Comparison of ENCODE assay signal across 5 cellular contexts in the genomic region with DNA sequence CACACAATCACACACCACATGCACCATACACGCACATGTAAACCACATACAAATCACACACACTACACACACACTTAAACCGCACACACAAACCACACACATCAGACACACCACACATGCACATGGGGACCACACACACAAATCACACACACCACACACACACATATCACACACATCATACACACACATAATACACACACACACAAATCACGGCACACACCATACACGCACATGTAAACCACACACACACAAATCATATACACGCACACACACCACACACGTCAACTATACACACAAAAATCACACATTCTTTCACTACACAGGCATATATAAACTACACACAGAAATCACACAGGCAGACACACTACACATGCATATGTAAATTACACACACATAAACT.
DNase-seq lines count a peak whose midpoint lies in the region; ATAC-seq, FAIRE-seq and TF ChIP-seq lines count a peak whose summit lies in the region.
"Not testable (repeated sequence)": the region's sequence is repeated elsewhere in the genome, so short reads cannot be mapped to it uniquely, and the experiment has no call there.

No MANE protein-coding gene starts in this region.

- not testable (repeated sequence) for H3K27ac ChIP-seq in neural progenitor cell

- not testable (repeated sequence) for H3K4me3 Mint-ChIP-seq in Calu3 (ENCODE audit: low read depth, unreplicated experiment); activated naive CD8-positive, alpha-beta T cell treated with anti-CD3 and anti-CD28 coated beads, Interleukin-2, amount 10 ng/mL, durations not matched to agents 7 days and 5 days
- H3K4me3 Mint-ChIP-seq in neural progenitor cell, result peak overlapping the region; percentile 20

- H3K4me1 ChIP-seq in neural progenitor cell, result not testable (repeated sequence)

- FAIRE-seq in frontal cortex (lab: Jason Lieb, UNC), result peak; percentile 10

- CTCF ChIA-PET in Calu3 (lab: Charles Lee), result not testable (repeated sequence)

- not testable (repeated sequence) for H3K36me3 Mint-ChIP-seq in Calu3 (ENCODE audit: insufficient read depth, unreplicated experiment); activated naive CD8-positive, alpha-beta T cell treated with anti-CD3 and anti-CD28 coated beads, Interleukin-2, amount 10 ng/mL, durations not matched to agents 7 days and 5 days; neural progenitor cell

- H3K27ac Mint-ChIP-seq in Calu3 (ENCODE audit: unreplicated experiment) (peak overlapping the region; percentile 5), neural progenitor cell (peak overlapping the region; percentile 18)
- H3K27ac Mint-ChIP-seq in activated naive CD8-positive, alpha-beta T cell treated with anti-CD3 and anti-CD28 coated beads, Interleukin-2, amount 10 ng/mL, durations not matched to agents 7 days and 5 days, result peak overlapping the region; percentile 17

- intact Hi-C loops in Calu3 (cut with micrococcal nuclease; ENCODE audit: unreplicated experiment), result not testable (repeated sequence)

- BruUV-seq in Calu3 (replicated peaks; lab: Mats Ljungman, UMichigan), result not testable (repeated sequence)

- H3K27me3 Mint-ChIP-seq in Calu3 (ENCODE audit: unreplicated experiment); activated naive CD8-positive, alpha-beta T cell treated with anti-CD3 and anti-CD28 coated beads, Interleukin-2, amount 10 ng/mL, durations not matched to agents 7 days and 5 days; neural progenitor cell (ENCODE audit: insufficient read depth, low read depth): not testable (repeated sequence)

- H3K27me3 ChIP-seq in neural progenitor cell, result not testable (repeated sequence)

- POLR2A ChIA-PET in activated naive CD8-positive, alpha-beta T cell treated with anti-CD3 and anti-CD28 coated beads, Interleukin-2, amount 10 ng/mL, durations not matched to agents 7 days and 5 days (lab: Charles Lee), result not testable (repeated sequence)

- not testable (repeated sequence) for H4K20me1 ChIP-seq in neural progenitor cell (ENCODE audit: low read depth)

- ATAC-seq in activated naive CD8-positive, alpha-beta T cell treated with anti-CD3 and anti-CD28 coated beads, Interleukin-2, amount 10 ng/mL, durations not matched to agents 7 days and 5 days (ENCODE audit: low read depth), result not testable (repeated sequence)

- not testable (repeated sequence) for H2AFZ ChIP-seq in neural progenitor cell (replicated peaks)

- H3K4me3 ChIP-seq in neural progenitor cell, result not testable (repeated sequence)

- not testable (repeated sequence) for H3K79me2 ChIP-seq in neural progenitor cell (ENCODE audit: low read depth)

- H3F3A ChIP-seq in neural progenitor cell (ENCODE audit: low read depth), result not testable (repeated sequence)

- not testable (repeated sequence) for H3K36me3 ChIP-seq in neural progenitor cell

- not testable (repeated sequence) for DNase-seq in Calu3; activated naive CD8-positive, alpha-beta T cell treated with anti-CD3 and anti-CD28 coated beads, Interleukin-2, amount 10 ng/mL, durations not matched to agents 7 days and 5 days; frontal cortex (ENCODE audit: low spot score in 2 of 2); neural progenitor cell (ENCODE audit: low spot score)
- peak; percentile 0 for DNase-seq in medulla oblongata (ENCODE audit: extremely low spot score)

- not testable (repeated sequence) for H3K9ac ChIP-seq in neural progenitor cell

- not testable (repeated sequence) for H3K9me3 ChIP-seq in neural progenitor cell (ENCODE audit: low read depth)

- not testable (repeated sequence) for H3K4me2 ChIP-seq in neural progenitor cell

- peaks cover 16% of the 10 kb centered on the region for H3K4me1 Mint-ChIP-seq in Calu3 (ENCODE audit: low read depth, unreplicated experiment)
- H3K4me1 Mint-ChIP-seq in activated naive CD8-positive, alpha-beta T cell treated with anti-CD3 and anti-CD28 coated beads, Interleukin-2, amount 10 ng/mL, durations not matched to agents 7 days and 5 days; neural progenitor cell: not testable (repeated sequence)

- not testable (repeated sequence) for H3K9me3 Mint-ChIP-seq in Calu3 (ENCODE audit: low read depth, unreplicated experiment); activated naive CD8-positive, alpha-beta T cell treated with anti-CD3 and anti-CD28 coated beads, Interleukin-2, amount 10 ng/mL, durations not matched to agents 7 days and 5 days; neural progenitor cell

- TF ChIP-seq CTCF in Calu3 (IDR thresholded peaks at IDR 0.05; ENCODE audit: unreplicated experiment); neural progenitor cell (IDR thresholded peaks at IDR 0.05): not testable (repeated sequence)
